24 cellular contexts compared by ENCODE assay signal in the genomic region with DNA sequence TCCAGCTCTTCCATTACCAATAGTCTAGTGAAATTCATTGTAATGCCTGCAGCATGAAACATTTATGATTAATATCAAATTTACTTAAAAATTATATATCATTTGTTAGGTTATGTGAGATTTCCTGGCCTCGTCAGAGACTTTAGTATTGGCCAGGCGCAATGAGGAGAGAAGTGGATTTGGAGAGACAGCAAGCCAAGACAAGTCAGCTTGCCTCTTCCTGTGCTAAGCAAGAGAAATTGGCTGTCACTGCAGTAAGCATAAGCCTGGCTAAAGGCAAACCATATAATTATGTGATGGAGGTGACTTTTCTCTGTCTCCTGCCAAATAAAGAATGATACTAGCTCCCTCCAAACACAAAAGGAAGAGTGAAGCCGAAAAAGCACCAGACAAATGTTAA.
DNase-seq lines count a peak whose midpoint lies in the region; ATAC-seq and TF ChIP-seq lines count a peak whose summit lies in the region.
"Had no signal": no experiment of that assay in that cellular context is flagged by ENCODE, and none has a peak within 500 bp of the region (broad histone marks: within the 10 kb centered on the region; RNA-seq: fewer than 3 reads in every experiment).

No MANE protein-coding gene starts in this region.

- intact Hi-C loops in CD4-positive, alpha-beta T cell (cut with DNase I, micrococcal nuclease): no loop called here
- intact Hi-C loops in left colon (cut with DNase I, micrococcal nuclease): no loop called here

- H3K9me3 Mint-ChIP-seq in type B pancreatic cell: no peaks in the 10 kb centered on the region
- peaks cover 2% of the 10 kb centered on the region for H3K9me3 Mint-ChIP-seq in CD4-positive, alpha-beta T cell
- H3K9me3 Mint-ChIP-seq: nephron had no signal

- no peaks in the 10 kb centered on the region for H3K36me3 ChIP-seq in smooth muscle cell (ENCODE audit: low read depth)
- H3K36me3 ChIP-seq: esophagus squamous epithelium, right lobe of liver, stomach, transverse colon had no signal

- CTCF ChIA-PET in CD4-positive, alpha-beta T cell (lab: Charles Lee): no interaction called here

- DNase-seq in NCI-H1436 treated with DMSO at 0.1 percent for 48 hours (lab: John Stamatoyannopoulos, UW): peak; percentile 39
- DNase-seq in NCI-H1436 (lab: John Stamatoyannopoulos, UW): no peak
- peak; percentile 5 for DNase-seq in NCI-H345 treated with DMSO at 0.1 percent for 48 hours (lab: John Stamatoyannopoulos, UW; ENCODE audit: unreplicated experiment)
- DNase-seq in epithelial cell of prostate (ENCODE audit: low read depth, low spot score): no peak
- DNase-seq in smooth muscle cell (lab: John Stamatoyannopoulos, UW; ENCODE audit: unreplicated experiment): no peak
- no peak for DNase-seq in type B pancreatic cell (ENCODE audit: extremely low spot score, unreplicated experiment)
- DNase-seq in CD4-positive, alpha-beta T cell: no peak
- no peak for DNase-seq in left colon
- DNase-seq: 8988T; activated CD4-positive, alpha-beta T cell treated with anti-CD3 and anti-CD28 coated beads, Interleukin-2, amount 50 U/mL, for 4 hours; body of pancreas; DMS79; effector memory CD8-positive, alpha-beta T cell; esophagus squamous epithelium; GM23248; NCI-H187; right lobe of liver; SK-N-SH; stomach; transverse colon had no signal

- H3K4me1 ChIP-seq in smooth muscle cell (ENCODE audit: low read depth): peaks cover 9% of the 10 kb centered on the region
- H3K4me1 ChIP-seq: body of pancreas, esophagus squamous epithelium, parathyroid adenoma, right lobe of liver, stomach, transverse colon had no signal

- no peak overlapping the region for H3K4me3 Mint-ChIP-seq in type B pancreatic cell
- no peak overlapping the region for H3K4me3 Mint-ChIP-seq in CD4-positive, alpha-beta T cell
- H3K4me3 Mint-ChIP-seq: effector memory CD8-positive, alpha-beta T cell; nephron; T-helper 2 cell treated with Interferon-gamma antibody and Interleukin-4, amounts not matched to agents 5 μg/mL and 100 μg/mL, for 36 hours had no signal

- H3K4me2 ChIP-seq in smooth muscle cell: peak overlapping the region; percentile 5
- H3K4me2 ChIP-seq: SK-N-SH had no signal

- no peaks in the 10 kb centered on the region for H3K9me3 ChIP-seq in smooth muscle cell (replicated peaks; ENCODE audit: low read depth)
- H3K9me3 ChIP-seq in CD4-positive, alpha-beta T cell (ENCODE audit: control insufficient read depth, low read length): no peaks in the 10 kb centered on the region
- H3K9me3 ChIP-seq: body of pancreas, esophagus squamous epithelium, right lobe of liver, SK-N-SH, stomach, transverse colon had no signal

- H3K4me1 Mint-ChIP-seq in type B pancreatic cell (ENCODE audit: unreplicated experiment): peaks cover 8% of the 10 kb centered on the region
- no peaks in the 10 kb centered on the region for H3K4me1 Mint-ChIP-seq in CD4-positive, alpha-beta T cell (ENCODE audit: low read depth)

- peak overlapping the region; percentile 41 for H2AFZ ChIP-seq in smooth muscle cell (ENCODE audit: low read depth)
- H2AFZ ChIP-seq: GM23248, parathyroid adenoma had no signal

- H3F3A ChIP-seq in smooth muscle cell (ENCODE audit: low read depth): no peaks in the 10 kb centered on the region

- H3K36me3 Mint-ChIP-seq in type B pancreatic cell: no peaks in the 10 kb centered on the region
- H3K36me3 Mint-ChIP-seq in CD4-positive, alpha-beta T cell (ENCODE audit: low read depth): no peaks in the 10 kb centered on the region

- H3K27ac ChIP-seq in epithelial cell of prostate: peak overlapping the region; percentile 21
- no peak overlapping the region for H3K27ac ChIP-seq in smooth muscle cell (ENCODE audit: low read depth)
- no peak overlapping the region for H3K27ac ChIP-seq in CD4-positive, alpha-beta T cell (ENCODE audit: low read depth, low read length)
- H3K27ac ChIP-seq: body of pancreas, esophagus squamous epithelium, GM23248, parathyroid adenoma, right lobe of liver, stomach, transverse colon had no signal

- no peak for TF ChIP-seq CTCF in smooth muscle cell (IDR thresholded peaks at IDR 0.05; ENCODE audit: borderline replicate concordance, insufficient read depth, poor library complexity, severe bottlenecking)
- TF ChIP-seq CTCF in type B pancreatic cell (conservative IDR thresholded peaks at IDR 0.05): no peak
- no peak for TF ChIP-seq CTCF in CD4-positive, alpha-beta T cell (IDR thresholded peaks at IDR 0.05)

- ATAC-seq in CD4-positive, alpha-beta T cell (ENCODE audit: poor library complexity): no peak
- no peak for ATAC-seq in left colon
- ATAC-seq: body of pancreas; effector memory CD8-positive, alpha-beta T cell; GM12878; right lobe of liver had no signal

- no peaks in the 10 kb centered on the region for H3K27me3 Mint-ChIP-seq in type B pancreatic cell
- no peaks in the 10 kb centered on the region for H3K27me3 Mint-ChIP-seq in CD4-positive, alpha-beta T cell
- H3K27me3 Mint-ChIP-seq: effector memory CD8-positive, alpha-beta T cell had no signal

- H3K4me3 ChIP-seq in smooth muscle cell: no peak overlapping the region
- H3K4me3 ChIP-seq: body of pancreas, esophagus squamous epithelium, GM12878, GM23248, right lobe of liver, stomach, transverse colon had no signal

- H3K9ac ChIP-seq in smooth muscle cell (ENCODE audit: low read depth): no peak overlapping the region
- H3K9ac ChIP-seq: GM23248, parathyroid adenoma, SK-N-SH had no signal

- WGBS in smooth muscle cell (ENCODE audit: low lambda C conversion rate): 46% methylated on average over 3 of the region's 3 CpGs

- no peaks in the 10 kb centered on the region for H3K79me2 ChIP-seq in smooth muscle cell (ENCODE audit: low read depth)
- H3K79me2 ChIP-seq: parathyroid adenoma had no signal

- no peaks in the 10 kb centered on the region for H4K20me1 ChIP-seq in smooth muscle cell (ENCODE audit: low read depth)

- POLR2A ChIA-PET in CD4-positive, alpha-beta T cell (lab: Charles Lee): no interaction called here

- no peak overlapping the region for H3K27ac Mint-ChIP-seq in type B pancreatic cell
- no peak overlapping the region for H3K27ac Mint-ChIP-seq in CD4-positive, alpha-beta T cell
- H3K27ac Mint-ChIP-seq: effector memory CD8-positive, alpha-beta T cell; T-helper 2 cell treated with Interferon-gamma antibody and Interleukin-4, amounts not matched to agents 5 μg/mL and 100 μg/mL, for 36 hours had no signal

- no peaks in the 10 kb centered on the region for H3K27me3 ChIP-seq in smooth muscle cell (ENCODE audit: low read depth)
- no peaks in the 10 kb centered on the region for H3K27me3 ChIP-seq in CD4-positive, alpha-beta T cell (ENCODE audit: control insufficient read depth, insufficient read depth, low read length)
- H3K27me3 ChIP-seq: body of pancreas, esophagus squamous epithelium, right lobe of liver, stomach, transverse colon had no signal

Comparison
In these comparisons a context has a peak if more than half of its experiments do, and no peak if none do; other contexts are left out.
1. DNase-seq: peak in NCI-H1436 treated with DMSO at 0.1 percent for 48 hours (single experiment) and NCI-H345 treated with DMSO at 0.1 percent for 48 hours (single experiment); none in NCI-H1436 (single experiment), epithelial cell of prostate (single experiment), smooth muscle cell (single experiment), type B pancreatic cell (single experiment), CD4-positive, alpha-beta T cell (0 of 10) and left colon (0 of 2).